17 cellular contexts compared by ENCODE assay signal in genomic region chr7:18461785-18462467, GRCh38.
DNase-seq lines count a peak whose midpoint lies in the region; ATAC-seq and TF ChIP-seq lines count a peak whose summit lies in the region.
"Had no signal": no experiment of that assay in that cellular context is flagged by ENCODE, and none has a peak within 500 bp of the region (broad histone marks: within the 10 kb centered on the region; RNA-seq: fewer than 3 reads in every experiment).

No MANE protein-coding gene starts in this region.

- peak; percentile 26 for DNase-seq in GM12865 (ENCODE audit: low read depth)
- no peak for DNase-seq in NCI-H345 (lab: John Stamatoyannopoulos, UW)
- DNase-seq in stimulated activated naive CD4-positive, alpha-beta T cell treated with Interleukin-2 at 50 U/mL for 16 hours (lab: John Stamatoyannopoulos, UW): no peak
- DNase-seq in NCI-H146 treated with DMSO at 0.1 percent for 48 hours (lab: John Stamatoyannopoulos, UW; ENCODE audit: unreplicated experiment): no peak
- DNase-seq: activated CD4-positive, alpha-beta T cell treated with anti-CD3 and anti-CD28 coated beads, Interleukin-2, amount 50 U/mL, for 1 hour; brain microvascular endothelial cell; CD4-positive, CD25-positive, alpha-beta regulatory T cell; DMS79 treated with DMSO at 0.1 percent for 48 hours; NCI-H2171 treated with DMSO at 0.1 percent for 48 hours; NCI-H82; nucleus accumbens; right cardiac atrium had no signal

- no peak for TF ChIP-seq CTCF in GM12865 (IDR thresholded peaks at IDR 0.05; ENCODE audit: insufficient read depth, low read depth, low read length, missing control alignments)

- H3K4me3 ChIP-seq in GM12865 (ENCODE audit: low read depth, low read length): no peak overlapping the region
- H3K4me3 ChIP-seq: coronary artery had no signal

- ATAC-seq in GM18870 (IDR thresholded peaks at IDR 0.05; ENCODE audit: unreplicated experiment) (peak; percentile 58), HG02610 (IDR thresholded peaks at IDR 0.05; ENCODE audit: unreplicated experiment) (peak; percentile 78), HG03565 (IDR thresholded peaks at IDR 0.05; ENCODE audit: unreplicated experiment) (peak; percentile 84), HG02840 (IDR thresholded peaks at IDR 0.05; ENCODE audit: low FRiP score, unreplicated experiment) (no peak)
- ATAC-seq: right cardiac atrium had no signal
